1 cellular context compared by ENCODE assay signal in genomic region chr17:7021993-7022778, GRCh38.
A peak's percentile ranks its signal among the peaks of the same experiment; 100 is the strongest.
TF ChIP-seq lines count a peak whose summit lies in the region.

No MANE protein-coding gene starts in this region.

TF ChIP-seq in HepG2, 621 proteins besides CTCF, POLR2A, EP300 and RAD21 (continued from another document and continues in another):
- peak; percentile 60; the same call in 1 of the 2 replicates for TF ChIP-seq ZGPAT (CRISPR knock-in tag; IDR thresholded peaks at IDR 0.05)
- TF ChIP-seq DNMT1 (CRISPR knock-in tag; IDR thresholded peaks at IDR 0.05), result no peak
- no peak for TF ChIP-seq PRMT3 (CRISPR knock-in tag; IDR thresholded peaks at IDR 0.05; ENCODE audit: borderline replicate concordance, low read depth)
- TF ChIP-seq ZNF552 (CRISPR knock-in tag; IDR thresholded peaks at IDR 0.05; ENCODE audit: borderline replicate concordance), result no peak
- no peak for TF ChIP-seq HHEX (CRISPR knock-in tag; IDR thresholded peaks at IDR 0.05)
- no peak for TF ChIP-seq SNAPC2 (CRISPR knock-in tag; IDR thresholded peaks at IDR 0.05)
- no peak for TF ChIP-seq DR1 (CRISPR knock-in tag; IDR thresholded peaks at IDR 0.05)
- TF ChIP-seq ZNF83 (CRISPR knock-in tag; IDR thresholded peaks at IDR 0.05; ENCODE audit: borderline replicate concordance), result no peak
- TF ChIP-seq ZNF432 (CRISPR knock-in tag; IDR thresholded peaks at IDR 0.05; ENCODE audit: borderline replicate concordance), result no peak
- TF ChIP-seq POGZ (CRISPR knock-in tag; IDR thresholded peaks at IDR 0.05), result 0 out of 2 replicates have a peak, but pooled peaks have one; percentile 21
- no peak for TF ChIP-seq HOXA5 (CRISPR knock-in tag; IDR thresholded peaks at IDR 0.05)
- 0 out of 2 replicates have a peak, but pooled peaks have one; percentile 23 for TF ChIP-seq ZNF773 (CRISPR knock-in tag; IDR thresholded peaks at IDR 0.05; ENCODE audit: borderline replicate concordance)
- no peak for TF ChIP-seq REL (CRISPR knock-in tag; conservative IDR thresholded peaks at IDR 0.05)
- TF ChIP-seq SMAD3 (CRISPR knock-in tag; IDR thresholded peaks at IDR 0.05), result no peak
- no peak for TF ChIP-seq TCF7 (IDR thresholded peaks at IDR 0.05; ENCODE audit: low read depth)
- TF ChIP-seq UBTF (CRISPR knock-in tag; IDR thresholded peaks at IDR 0.05), result peak; percentile 78
- no peak for TF ChIP-seq DRAP1 (CRISPR knock-in tag; IDR thresholded peaks at IDR 0.05)
- TF ChIP-seq MAZ (IDR thresholded peaks at IDR 0.05; ENCODE audit: borderline replicate concordance, low read depth, low read length), result no peak
- TF ChIP-seq MAZ (CRISPR knock-in tag; IDR thresholded peaks at IDR 0.05; ENCODE audit: low read depth), result no peak
- TF ChIP-seq TEAD3 (CRISPR knock-in tag; optimal IDR thresholded peaks at IDR 0.05; ENCODE audit: borderline replicate concordance), result peak; percentile 47
- no peak for TF ChIP-seq ZNF318 (CRISPR knock-in tag; IDR thresholded peaks at IDR 0.05)
- peak; percentile 87 for TF ChIP-seq ZNF687 (CRISPR knock-in tag; IDR thresholded peaks at IDR 0.05)
- TF ChIP-seq ELF4 (CRISPR knock-in tag; IDR thresholded peaks at IDR 0.05; ENCODE audit: borderline replicate concordance), result no peak
- TF ChIP-seq CCAR2 (optimal IDR thresholded peaks at IDR 0.05; ENCODE audit: low read depth, low read length), result no peak
- peak; percentile 25; the same call in 1 of the 2 replicates for TF ChIP-seq ZNF740 (CRISPR knock-in tag; IDR thresholded peaks at IDR 0.05)
- peak; percentile 29; the same call in 1 of the 2 replicates for TF ChIP-seq HDAC2 (CRISPR knock-in tag; IDR thresholded peaks at IDR 0.05)
- no peak for TF ChIP-seq SAFB2 (CRISPR knock-in tag; IDR thresholded peaks at IDR 0.05; ENCODE audit: borderline replicate concordance, low read depth)
- no peak for TF ChIP-seq ZNF24 (IDR thresholded peaks at IDR 0.05)
- no peak for TF ChIP-seq ZNF878 (CRISPR knock-in tag; IDR thresholded peaks at IDR 0.05)
- no peak for TF ChIP-seq E2F1 (CRISPR knock-in tag; IDR thresholded peaks at IDR 0.05)
- no peak for TF ChIP-seq ZNF33A (CRISPR knock-in tag; IDR thresholded peaks at IDR 0.05; ENCODE audit: borderline replicate concordance)
- no peak for TF ChIP-seq ZBTB1 (CRISPR knock-in tag; IDR thresholded peaks at IDR 0.05; ENCODE audit: borderline replicate concordance)
- no peak for TF ChIP-seq ZBTB3 (CRISPR knock-in tag; IDR thresholded peaks at IDR 0.05; ENCODE audit: borderline replicate concordance, low read depth)
- no peak for TF ChIP-seq TMF1 (CRISPR knock-in tag; IDR thresholded peaks at IDR 0.05; ENCODE audit: low read depth)
- TF ChIP-seq USF2 (IDR thresholded peaks at IDR 0.05; ENCODE audit: low read depth, low read length), result no peak
- TF ChIP-seq USF2 (CRISPR knock-in tag; IDR thresholded peaks at IDR 0.05; ENCODE audit: borderline replicate concordance), result no peak
- no peak for TF ChIP-seq NFYC (CRISPR knock-in tag; IDR thresholded peaks at IDR 0.05)
- no peak for TF ChIP-seq ZNF703 (CRISPR knock-in tag; IDR thresholded peaks at IDR 0.05; ENCODE audit: borderline replicate concordance)
- TF ChIP-seq PHF8 (CRISPR knock-in tag; IDR thresholded peaks at IDR 0.05), result peak; percentile 50; the same call in 1 of the 2 replicates
- TF ChIP-seq NONO (IDR thresholded peaks at IDR 0.05), result no peak
- TF ChIP-seq NONO (CRISPR knock-in tag; conservative IDR thresholded peaks at IDR 0.05), result no peak
- no peak for TF ChIP-seq ZNF772 (CRISPR knock-in tag; IDR thresholded peaks at IDR 0.05)
- no peak for TF ChIP-seq CHCHD3 (CRISPR knock-in tag; IDR thresholded peaks at IDR 0.05)
- TF ChIP-seq PLRG1 (conservative IDR thresholded peaks at IDR 0.05), result no peak
- TF ChIP-seq THAP8 (CRISPR knock-in tag; IDR thresholded peaks at IDR 0.05; ENCODE audit: borderline replicate concordance), result no peak
